ENCODE assay signal across 9 cellular contexts in the genomic region with DNA sequence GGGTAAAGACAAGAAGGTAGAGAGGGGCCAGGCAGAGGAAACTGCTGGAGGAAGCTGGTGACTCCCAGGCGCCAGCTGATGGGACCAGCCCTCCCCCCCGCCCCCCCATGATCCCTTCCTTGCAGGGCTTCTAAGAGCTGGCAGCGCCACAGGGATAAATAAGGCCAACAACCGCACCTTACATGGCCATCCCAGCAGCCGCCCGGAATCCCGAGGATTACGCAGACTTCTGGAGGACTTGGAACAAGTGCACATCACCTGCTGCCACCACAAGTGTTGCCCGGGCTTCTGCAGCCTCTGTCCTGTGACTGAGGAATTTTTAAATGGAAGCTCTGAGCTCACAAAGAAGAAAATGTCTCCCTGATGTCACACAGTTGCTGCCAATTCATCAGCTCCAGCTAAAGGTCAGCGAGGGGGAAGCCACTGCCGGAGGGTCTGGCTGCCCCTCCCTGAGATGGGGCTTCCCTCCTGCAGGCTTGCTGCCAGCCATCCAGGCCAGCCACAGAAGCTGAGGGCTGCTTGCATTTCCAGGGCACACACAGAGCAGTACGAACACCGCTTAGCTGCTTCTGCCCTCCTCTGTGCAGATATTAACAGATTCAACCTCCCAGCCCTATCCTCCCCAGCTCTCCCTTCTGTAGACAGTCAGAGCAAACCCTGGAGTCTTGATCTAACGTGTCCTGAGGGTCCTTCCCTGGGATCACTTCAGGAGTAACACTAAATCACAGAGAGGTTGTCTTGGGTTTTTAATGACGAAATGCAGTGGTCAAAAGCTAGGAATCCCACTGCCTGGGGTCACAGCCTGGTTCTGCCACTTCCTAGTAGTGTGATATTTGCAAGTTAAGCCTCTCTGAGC. TPM values are rescaled to one million over a fixed set of nuclear protein-coding genes. Genes with fewer than 3 reads are reported as not detected.
DNase-seq lines count a peak whose midpoint lies in the region; ATAC-seq and TF ChIP-seq lines count a peak whose summit lies in the region.
"Had no signal": no experiment of that assay in that cellular context is flagged by ENCODE, and none has a peak within 500 bp of the region (broad histone marks: within the 10 kb centered on the region; RNA-seq: fewer than 3 reads in every experiment).

No MANE protein-coding gene starts in this region.

- CTCF ChIA-PET in Panc1 (lab: Charles Lee), result interaction anchor here (0.7 kb wide), 1 partner anchor 41 kb away, joined by 3 read pairs; no protein-coding TSS in a partner anchor

- H3K27ac ChIP-seq in Panc1 (ENCODE audit: low read length), result peak overlapping the region; percentile 98

- no peaks in the 10 kb centered on the region for H3K9me3 ChIP-seq in Panc1 (ENCODE audit: control insufficient read depth, insufficient read depth, low read depth, low read length)

- peak overlapping the region; percentile 88 for H3K27ac Mint-ChIP-seq in progenitor cell of endocrine pancreas
- peak overlapping the region in 2 of 6 donors; percentile 7 to 34 for H3K27ac Mint-ChIP-seq in immature natural killer cell
- H3K27ac Mint-ChIP-seq: T-helper 1 cell treated with Interleukin-12 subunit alpha and Interleukin-12 subunit beta and Interleukin-4 antibody, amounts not matched to agents 30 μg/mL and 1 μg/mL, for 36 hours had no signal

- POLR2A ChIA-PET in Panc1 (lab: Charles Lee), result interaction anchor here (0.5 to 0.7 kb wide), 4 partner anchors 25 to 416 kb away, joined by 3 to 7 read pairs (median 4); no protein-coding TSS in a partner anchor

- peak overlapping the region in 1 of 2 experiments; percentile 17; a peak in 2 of 4 replicates for H3K4me3 ChIP-seq in Panc1 (ENCODE audit: low read depth in 2 of 2, low read length in 2 of 2)

- in situ Hi-C loops in Panc1 (cut with HindIII; ENCODE audit: low pct_unique_long_range_greater_than_20kb, low sequenced_read_pairs), result no loop called here

- H3K4me1 ChIP-seq in Panc1 (ENCODE audit: control insufficient read depth, insufficient read depth, low read length), result peaks cover 77% of the 10 kb centered on the region

- BruUV-seq in Panc1 (replicated peaks; lab: Mats Ljungman, UMichigan), result no TSS peak

- ATAC-seq in Panc1, result peak; percentile 52
- ATAC-seq in GM21515 (IDR thresholded peaks at IDR 0.05; ENCODE audit: unreplicated experiment), result no peak
- ATAC-seq in GM21381 (IDR thresholded peaks at IDR 0.05; ENCODE audit: unreplicated experiment), result no peak

- H3K36me3 Mint-ChIP-seq in progenitor cell of endocrine pancreas (ENCODE audit: insufficient read depth) (no peaks in the 10 kb centered on the region), immature natural killer cell (no peaks in the 10 kb centered on the region)

- no peak for TF ChIP-seq CTCF in Panc1 (IDR thresholded peaks at IDR 0.05)
- TF ChIP-seq CTCF in progenitor cell of endocrine pancreas (IDR thresholded peaks at IDR 0.05; ENCODE audit: unreplicated experiment), result no peak

- DNase-seq in GM03348 (ENCODE audit: low spot score) (peak; percentile 10), Panc1 (ENCODE audit: low read depth, low spot score) (no peak), glomerular visceral epithelial cell (ENCODE audit: extremely low spot score) (peak; percentile 79), progenitor cell of endocrine pancreas (ENCODE audit: low spot score, unreplicated experiment) (no peak), immature natural killer cell (no peak)
- DNase-seq in activated CD4-positive, CD25-positive, alpha-beta regulatory T cell treated with anti-CD3 and anti-CD28 coated beads, Interleukin-2, amount 50 U/mL, for 72 hours, result no peak

- H3K4me1 Mint-ChIP-seq in progenitor cell of endocrine pancreas (ENCODE audit: low read depth) (peaks cover 52% of the 10 kb centered on the region), immature natural killer cell (peaks cover 12 to 15% of the 10 kb centered on the region in 2 donors)

- H3K27me3 ChIP-seq in Panc1 (ENCODE audit: control insufficient read depth, insufficient read depth, low read length), result no peaks in the 10 kb centered on the region

- H3K27me3 Mint-ChIP-seq in progenitor cell of endocrine pancreas (no peaks in the 10 kb centered on the region), immature natural killer cell (ENCODE audit: low read depth in 3 of 3) (peaks cover 0 to 3% (median 2%) of the 10 kb centered on the region in 3 donors)

- intact Hi-C loops in Panc1 (cut with micrococcal nuclease; ENCODE audit: unreplicated experiment), result loop anchor here (5.0 kb wide), 1 partner anchor 41 kb away; the partner anchor contains the start of gene PIM1

- H3K9me3 Mint-ChIP-seq in progenitor cell of endocrine pancreas (ENCODE audit: low read depth) (no peaks in the 10 kb centered on the region), immature natural killer cell (no peaks in the 10 kb centered on the region)
- H3K9me3 Mint-ChIP-seq: T-helper 1 cell treated with Interleukin-12 subunit alpha and Interleukin-12 subunit beta and Interleukin-4 antibody, amounts not matched to agents 30 μg/mL and 1 μg/mL, for 36 hours had no signal

- H3K4me3 Mint-ChIP-seq in progenitor cell of endocrine pancreas (ENCODE audit: low read depth) (no peak overlapping the region), immature natural killer cell (no peak overlapping the region)
- H3K4me3 Mint-ChIP-seq: T-helper 1 cell treated with Interleukin-12 subunit alpha and Interleukin-12 subunit beta and Interleukin-4 antibody, amounts not matched to agents 30 μg/mL and 1 μg/mL, for 36 hours had no signal

- no peaks in the 10 kb centered on the region for H3K36me3 ChIP-seq in Panc1 (ENCODE audit: control insufficient read depth, insufficient read depth, low read length)

RNA-seq across cellular contexts. Expression of gene PIM1, which starts 38.6 kb away (rescaled TPM):
- total RNA-seq in Panc1 (2021; ENCODE audit: unreplicated experiment), result 42.1 TPM
- 24.5 TPM for polyA plus RNA-seq in Panc1 (2012; ENCODE audit: insufficient read length)
- 19.5 and 19.7 TPM in 2 replicates for total RNA-seq in progenitor cell of endocrine pancreas
- polyA plus RNA-seq in immature natural killer cell, result 100 to 1,000 TPM in 2 of 3 donors, 10 to 100 TPM in 1; 90.5 to 197 (median 117) TPM

Comparison
In these comparisons a context has a peak if more than half of its experiments do, and no peak if none do; other contexts are left out.
1. DNase-seq: peak in GM03348 (single experiment) and glomerular visceral epithelial cell (single experiment); none in Panc1 (single experiment), progenitor cell of endocrine pancreas (single experiment), immature natural killer cell (0 of 3) and activated CD4-positive, CD25-positive, alpha-beta regulatory T cell treated with anti-CD3 and anti-CD28 coated beads, Interleukin-2, amount 50 U/mL, for 72 hours (single experiment).